In genomic region chr16:8886593-8887437, GRCh38 we compare ENCODE assay signal across 1 cellular context.
TF ChIP-seq lines count a peak whose summit lies in the region.

No MANE protein-coding gene starts in this region.

TF ChIP-seq in endothelial cell of umbilical vein, 7 proteins besides CTCF, POLR2A, EP300 and RAD21 (continued from another document):
- no peak for TF ChIP-seq GATA2 (IDR thresholded peaks at IDR 0.05; ENCODE audit: insufficient read depth, insufficient read length, low read depth, low read length)
- TF ChIP-seq JUN (IDR thresholded peaks at IDR 0.05; ENCODE audit: borderline replicate concordance, insufficient read depth, insufficient read length, low read depth) = no peak
- no peak for TF ChIP-seq MYC (IDR thresholded peaks at IDR 0.05; ENCODE audit: low read depth, low read length)
